16 cellular contexts compared by ENCODE assay signal in the genomic region with DNA sequence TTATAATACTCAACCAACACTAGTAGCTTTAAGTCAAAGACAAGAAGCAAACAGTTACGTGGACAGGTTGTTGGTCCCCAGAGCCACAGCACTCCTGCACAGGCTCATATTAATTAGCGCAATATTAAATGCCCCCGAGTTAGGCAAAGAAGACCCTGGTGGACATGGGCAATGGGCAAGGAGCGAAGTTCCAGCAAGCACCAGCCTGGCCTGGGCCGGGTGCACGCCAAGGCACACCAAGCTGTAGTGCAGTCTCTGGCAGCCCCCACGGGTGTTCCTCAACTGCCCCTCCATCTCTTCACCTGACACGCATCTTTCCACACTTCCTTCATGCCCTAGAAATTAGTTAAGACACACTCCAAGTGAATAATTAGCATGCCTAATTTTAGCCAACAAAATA. TPM values are rescaled to one million over a fixed set of nuclear protein-coding genes. Genes with fewer than 3 reads are reported as not detected.
DNase-seq lines count a peak whose midpoint lies in the region; ATAC-seq and TF ChIP-seq lines count a peak whose summit lies in the region.
"Had no signal": no experiment of that assay in that cellular context is flagged by ENCODE, and none has a peak within 500 bp of the region (broad histone marks: within the 10 kb centered on the region; RNA-seq: fewer than 3 reads in every experiment).

No MANE protein-coding gene starts in this region.

- H3K4me3 Mint-ChIP-seq in nephron: peak overlapping the region; percentile 32 to 51 (median 45)

- peak overlapping the region; percentile 56 to 98 (median 96) for H3K27ac Mint-ChIP-seq in nephron

- H3K4me3 ChIP-seq in left ventricle myocardium inferior: no peak overlapping the region
- no peak overlapping the region for H3K4me3 ChIP-seq in coronary artery
- no peak overlapping the region for H3K4me3 ChIP-seq in thoracic aorta
- H3K4me3 ChIP-seq: A549; BLaER1 treated with 17β-estradiol and CSF1 and Interleukin-3, amounts not matched to agents 10 nM and 100 nM; HAP-1 had no signal

- H3K36me3 Mint-ChIP-seq in nephron (ENCODE audit: low read depth): peaks cover 68% of the 10 kb centered on the region

- H3K4me1 ChIP-seq in left ventricle myocardium inferior (peaks cover 91% of the 10 kb centered on the region), thoracic aorta (ENCODE audit: control insufficient read depth in 1 of 2, low read depth in 2 of 2) (peaks cover 36 to 77% of the 10 kb centered on the region in 2 donors)

- no peaks in the 10 kb centered on the region for H3K9me3 Mint-ChIP-seq in nephron

- ATAC-seq in thoracic aorta (ENCODE audit: insufficient number of reproducible peaks, low FRiP score, low read depth): no peak
- ATAC-seq in GM18858 (IDR thresholded peaks at IDR 0.05; ENCODE audit: unreplicated experiment): no peak
- ATAC-seq: A549 had no signal

- H3K36me3 ChIP-seq in left ventricle myocardium inferior (peaks cover 15% of the 10 kb centered on the region), thoracic aorta (peaks cover 8% of the 10 kb centered on the region)

- H3K27ac ChIP-seq in left ventricle myocardium inferior (replicated peaks) (peak overlapping the region; percentile 86), coronary artery (peak overlapping the region; percentile 35 to 53), thoracic aorta (peak overlapping the region; percentile 36 to 90)
- H3K27ac ChIP-seq: A549; BLaER1 treated with 17β-estradiol and CSF1 and Interleukin-3, amounts not matched to agents 10 nM and 100 nM had no signal

- no peaks in the 10 kb centered on the region for H3K27me3 Mint-ChIP-seq in nephron (ENCODE audit: low read depth)

- intact Hi-C loops in left ventricle myocardium inferior (cut with micrococcal nuclease) (no loop called here), cardiac septum (cut with DNase I) (no loop called here)

- DNase-seq in left ventricle myocardium inferior (no peak), cardiac septum (ENCODE audit: low spot score) (no peak), coronary artery (ENCODE audit: low spot score) (no peak), thoracic aorta (ENCODE audit: low spot score) (no peak), SW480 (ENCODE audit: low spot score) (no peak)
- no peak for DNase-seq in activated CD4-positive, alpha-beta T cell treated with anti-CD3 and anti-CD28 coated beads, Interleukin-2, amount 50 U/mL, for 1 hour
- DNase-seq: DND-41; NCI-H187; NCI-H446; NK-92 treated with Interleukin-12 subunit alpha and Interleukin-12 subunit beta, amount 100 ng/mL, for 24 hours; RPMI8226 had no signal

- no peaks in the 10 kb centered on the region for H3K27me3 ChIP-seq in left ventricle myocardium inferior (ENCODE audit: low read depth)
- H3K27me3 ChIP-seq in thoracic aorta (replicated peaks; ENCODE audit: insufficient read depth): no peaks in the 10 kb centered on the region
- H3K27me3 ChIP-seq: BLaER1 treated with 17β-estradiol and CSF1 and Interleukin-3, amounts not matched to agents 10 nM and 100 nM had no signal

- H3K9me3 ChIP-seq in left ventricle myocardium inferior (replicated peaks): no peaks in the 10 kb centered on the region
- no peaks in the 10 kb centered on the region for H3K9me3 ChIP-seq in thoracic aorta
- H3K9me3 ChIP-seq: A549, HAP-1 had no signal

- H3K4me1 Mint-ChIP-seq in nephron: peaks cover 68% of the 10 kb centered on the region

- TF ChIP-seq CTCF in left ventricle myocardium inferior (IDR thresholded peaks at IDR 0.05; ENCODE audit: borderline replicate concordance) (no peak), coronary artery (IDR thresholded peaks at IDR 0.05) (no peak), nephron (IDR thresholded peaks at IDR 0.05; ENCODE audit: unreplicated experiment in 3 of 3) (no peak), thoracic aorta (IDR thresholded peaks at IDR 0.05) (no peak)

RNA-seq across cellular contexts. Expression of a gene that starts 20.1 kb away (rescaled TPM):
- total RNA-seq in left ventricle myocardium inferior: 59.1 TPM
- 90.7 TPM for total RNA-seq in cardiac septum
- total RNA-seq in thoracic aorta: 100 to 1,000 TPM; 106 to 117 TPM
